ENCODE assay signal across 18 cellular contexts in the genomic region with DNA sequence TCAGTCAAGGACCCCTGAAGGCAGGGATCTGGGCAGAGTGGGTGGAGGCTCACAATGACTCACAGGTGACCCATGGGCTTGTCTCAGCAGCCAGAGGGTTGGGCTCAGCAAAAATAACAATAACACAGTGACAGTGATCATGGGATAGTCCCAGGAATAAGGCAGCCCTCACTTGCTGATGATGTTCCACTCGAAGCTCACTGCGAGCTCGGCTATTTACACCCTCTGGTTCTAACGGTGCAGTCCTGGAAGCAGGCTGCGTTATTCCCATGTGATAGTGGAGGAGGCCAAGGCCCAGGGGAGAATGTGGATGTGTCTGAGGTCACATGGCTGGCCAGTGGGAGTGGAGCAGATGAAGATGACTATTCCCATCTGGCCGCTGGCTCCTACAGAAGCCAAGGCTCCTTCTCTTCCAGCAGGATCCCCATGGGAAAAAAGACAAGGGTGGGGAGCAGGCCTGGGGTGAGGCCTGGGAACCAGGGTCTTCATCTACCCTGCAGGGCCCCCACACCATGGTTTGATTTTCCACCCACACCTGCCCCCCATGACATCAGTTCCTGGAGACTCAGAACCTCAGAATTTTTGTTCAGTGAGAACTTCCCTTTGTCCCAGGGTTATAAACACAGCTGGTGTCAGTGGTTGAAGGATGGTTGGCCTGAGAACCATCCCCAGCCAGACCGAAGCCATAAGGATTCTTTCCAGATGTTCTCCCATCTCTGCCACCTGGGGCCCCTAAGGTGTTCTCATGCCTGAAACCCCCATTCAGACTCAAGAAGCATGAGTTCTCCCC.
DNase-seq lines count a peak whose midpoint lies in the region; ATAC-seq and TF ChIP-seq lines count a peak whose summit lies in the region.
"Had no signal": no experiment of that assay in that cellular context is flagged by ENCODE, and none has a peak within 500 bp of the region (broad histone marks: within the 10 kb centered on the region; RNA-seq: fewer than 3 reads in every experiment).

No MANE protein-coding gene starts in this region.

- H3K9me3 ChIP-seq in HEK293 (ENCODE audit: control insufficient read depth, insufficient read depth, low read depth, low read length), result no peaks in the 10 kb centered on the region
- no peaks in the 10 kb centered on the region for H3K9me3 ChIP-seq in HAP-1
- H3K9me3 ChIP-seq: sigmoid colon had no signal

- ATAC-seq in HG03342 (IDR thresholded peaks at IDR 0.05; ENCODE audit: unreplicated experiment) (no peak), HG02981 (IDR thresholded peaks at IDR 0.05; ENCODE audit: unreplicated experiment) (no peak)
- ATAC-seq: Panc1 had no signal

- H3K27ac Mint-ChIP-seq in nephron, result peak overlapping the region in 2 of 3 experiments; percentile 49 to 69
- H3K27ac Mint-ChIP-seq: activated CD4-positive, alpha-beta memory T cell treated with anti-CD3 and anti-CD28 coated beads for 36 hours; mesothelial cell of epicardium had no signal

- peaks cover 11% of the 10 kb centered on the region for H3K27me3 Mint-ChIP-seq in nephron (ENCODE audit: low read depth)

- H3K27me3 ChIP-seq in brain microvascular endothelial cell (replicated peaks) (peaks cover 9% of the 10 kb centered on the region), HAP-1 (ENCODE audit: low read depth) (peaks cover 53% of the 10 kb centered on the region)

- POLR2A ChIA-PET in HEK293 (lab: Yijun Ruan, JAX), result interaction anchor here (1.6 kb wide), 2 partner anchors 12 to 56 kb away, joined by 3 to 4 read pairs; no protein-coding TSS in a partner anchor

- H3K36me3 ChIP-seq in HEK293 (ENCODE audit: control insufficient read depth in 2 of 2, insufficient read depth in 1 of 2, low read length in 2 of 2) (no peaks in the 10 kb centered on the region), brain microvascular endothelial cell (replicated peaks) (no peaks in the 10 kb centered on the region), HAP-1 (replicated peaks) (no peaks in the 10 kb centered on the region)
- H3K36me3 ChIP-seq: sigmoid colon had no signal

- H3K27ac ChIP-seq in HEK293 (ENCODE audit: extremely low read depth, low read depth, low read length) (no peak overlapping the region), brain microvascular endothelial cell (no peak overlapping the region)
- H3K27ac ChIP-seq: sigmoid colon had no signal

- H3K9me3 Mint-ChIP-seq in nephron, result no peaks in the 10 kb centered on the region
- H3K9me3 Mint-ChIP-seq: activated CD4-positive, alpha-beta memory T cell treated with anti-CD3 and anti-CD28 coated beads for 36 hours; mesothelial cell of epicardium had no signal

- CTCF ChIA-PET in HEK293 (lab: Yijun Ruan, JAX), result interaction anchor here (0.6 to 0.7 kb wide), 2 partner anchors 10 to 51 kb away, joined by 3 to 4 read pairs; no protein-coding TSS in a partner anchor

- H3K36me3 Mint-ChIP-seq in nephron (ENCODE audit: low read depth), result no peaks in the 10 kb centered on the region
- H3K36me3 Mint-ChIP-seq: activated CD4-positive, alpha-beta memory T cell treated with anti-CD3 and anti-CD28 coated beads for 36 hours; mesothelial cell of epicardium had no signal

- DNase-seq in AG08395 (ENCODE audit: low spot score) (peak; percentile 35), brain microvascular endothelial cell (peak; percentile 44), kidney glomerular epithelial cell (lab: John Stamatoyannopoulos, UW) (no peak), HAP-1 (ENCODE audit: low spot score in 2 of 2) (no peak)
- DNase-seq: activated CD4-positive, alpha-beta memory T cell treated with anti-CD3 and anti-CD28 coated beads for 36 hours; activated naive CD4-positive, alpha-beta T cell treated with anti-CD3 and anti-CD28 coated beads, Interleukin-2, amount 50 U/mL, for 16 hours; activated T-cell treated with anti-CD3 and anti-CD28 coated beads, Interleukin-2, amount 50 U/mL, for 1 hour; effector CD4-positive, alpha-beta T cell; NCI-H2029 treated with DMSO at 0.1 percent for 48 hours; NCI-H526 treated with DMSO at 0.1 percent for 48 hours; sigmoid colon; stimulated activated CD4-positive, alpha-beta T cell treated with anti-CD3 and anti-CD28 coated beads, Interleukin-2, amount 100 ng/mL, for 24 hours had no signal

- H3K4me3 Mint-ChIP-seq in nephron, result no peak overlapping the region
- H3K4me3 Mint-ChIP-seq: activated CD4-positive, alpha-beta memory T cell treated with anti-CD3 and anti-CD28 coated beads for 36 hours; mesothelial cell of epicardium had no signal

- peaks cover 42% of the 10 kb centered on the region for H3K4me1 Mint-ChIP-seq in nephron

- no peak overlapping the region for H3K4me3 ChIP-seq in HEK293 (ENCODE audit: low read depth, low read length)
- H3K4me3 ChIP-seq in brain microvascular endothelial cell (ENCODE audit: low read depth, low read length), result no peak overlapping the region
- no peak overlapping the region for H3K4me3 ChIP-seq in HAP-1
- H3K4me3 ChIP-seq: sigmoid colon had no signal

- H3K4me1 ChIP-seq in HEK293 (ENCODE audit: control insufficient read depth, insufficient read depth, low read length) (no peaks in the 10 kb centered on the region), HAP-1 (no peaks in the 10 kb centered on the region)
- H3K4me1 ChIP-seq: sigmoid colon had no signal

- in situ Hi-C loops in brain microvascular endothelial cell (cut with HindIII; ENCODE audit: low pct_ligation_motif_present, low sequenced_read_pairs), result no loop called here
- in situ Hi-C loops in HAP-1 (cut with MboI; ENCODE audit: low sequenced_read_pairs), result no loop called here

- TF ChIP-seq CTCF in HEK293 (tag by site-specific recombination; IDR thresholded peaks at IDR 0.05), result no peak
- no peak for TF ChIP-seq CTCF in brain microvascular endothelial cell (IDR thresholded peaks at IDR 0.05; ENCODE audit: low read depth, low read length, missing control alignments)
- no peak for TF ChIP-seq CTCF in nephron (IDR thresholded peaks at IDR 0.05; ENCODE audit: unreplicated experiment in 3 of 3)

TF ChIP-seq in HEK293, 187 proteins besides CTCF, POLR2A, EP300 and RAD21:
- TF ChIP-seq ZNF18 (tag by site-specific recombination; IDR thresholded peaks at IDR 0.05) (no peak), ZFHX2 (tag by site-specific recombination; conservative IDR thresholded peaks at IDR 0.05) (peak; percentile 32; the same call in 1 of the 2 replicates), ZNF335 (tag by site-specific recombination; conservative IDR thresholded peaks at IDR 0.05) (peak; percentile 42), TCF7L2 (IDR thresholded peaks at IDR 0.05; ENCODE audit: borderline replicate concordance, low read depth, low read length) (no peak), KLF1 (tag by site-specific recombination; IDR thresholded peaks at IDR 0.05) (peak; percentile 27; the same call in 1 of the 2 replicates), EGR2 (tag by site-specific recombination; IDR thresholded peaks at IDR 0.05; ENCODE audit: low read depth) (peak; percentile 26; the same call in 1 of the 2 replicates), ZIC2 (tag by site-specific recombination; IDR thresholded peaks at IDR 0.05) (no peak), ZNF664 (tag by site-specific recombination; IDR thresholded peaks at IDR 0.05) (no peak), ZNF521 (tag by site-specific recombination; IDR thresholded peaks at IDR 0.05) (no peak), ZNF449 (tag by site-specific recombination; IDR thresholded peaks at IDR 0.05) (peak; percentile 96), ZNF629 (tag by site-specific recombination; IDR thresholded peaks at IDR 0.05) (no peak)

Comparison
In these comparisons a context has a peak if more than half of its experiments do, and no peak if none do; other contexts are left out.
1. DNase-seq: peak in AG08395 (single experiment) and brain microvascular endothelial cell (single experiment); none in kidney glomerular epithelial cell (single experiment) and HAP-1 (0 of 2).